Comparison of ENCODE assay signal across 34 cellular contexts in genomic region chr3:56110886-56111285, GRCh38.
"Had no signal": no experiment of that assay in that cellular context is flagged by ENCODE, and none has a peak within 500 bp of the region (broad histone marks: within the 10 kb centered on the region; RNA-seq: fewer than 3 reads in every experiment).

No MANE protein-coding gene starts in this region.

- H3K27ac ChIP-seq: brain microvascular endothelial cell, epithelial cell of prostate, esophagus squamous epithelium, gastrocnemius medialis, neutrophil, ovary, psoas muscle, sigmoid colon, stomach, thyroid gland, upper lobe of left lung, vagina had no signal

- ATAC-seq: activated CD8-positive, alpha-beta T cell treated with anti-CD3 and anti-CD28 coated beads for 36 hours; activated T-cell treated with anti-CD3 and anti-CD28 coated beads, Interleukin-2, amount 50 U/mL, for 4 hours; activated T-helper 17 cell treated with anti-CD3 and anti-CD28 coated beads, Interleukin-2, amount 50 U/mL, for 72 hours; gastrocnemius medialis; left colon; naive thymus-derived CD8-positive, alpha-beta T cell; psoas muscle; stimulated activated naive B cell treated with anti-CD40 and anti-IgM and Interleukin-4, amounts not matched to agents 10 μg/mL and 1 μg/mL and 100 μg/mL, for 72 hours had no signal

- H3K4me1 Mint-ChIP-seq: activated T-helper 17 cell treated with anti-CD3 and anti-CD28 coated beads, Interleukin-2, amount 50 U/mL, for 72 hours; immature natural killer cell; naive thymus-derived CD8-positive, alpha-beta T cell; stimulated activated naive B cell treated with anti-CD40 and anti-IgM and Interleukin-4, amounts not matched to agents 10 μg/mL and 1 μg/mL and 100 μg/mL, for 72 hours had no signal

- H3K4me3 ChIP-seq: esophagus squamous epithelium, gastrocnemius medialis, ovary, psoas muscle, sigmoid colon, smooth muscle cell, stomach, thyroid gland, upper lobe of left lung, vagina had no signal

- H3K4me1 ChIP-seq: gastrocnemius medialis, psoas muscle, sigmoid colon, stomach, upper lobe of left lung had no signal

- H3K27me3 Mint-ChIP-seq: activated CD8-positive, alpha-beta T cell treated with anti-CD3 and anti-CD28 coated beads for 36 hours; stimulated activated naive B cell treated with anti-CD40 and anti-IgM and Interleukin-4, amounts not matched to agents 10 μg/mL and 1 μg/mL and 100 μg/mL, for 72 hours had no signal

- H3K36me3 ChIP-seq: brain microvascular endothelial cell, esophagus squamous epithelium, gastrocnemius medialis, neutrophil, ovary, sigmoid colon, stomach, thyroid gland, upper lobe of left lung, vagina had no signal

- DNase-seq: activated CD4-positive, alpha-beta T cell treated with anti-CD3 and anti-CD28 coated beads for 1 hour; activated CD4-positive, alpha-beta T cell treated with anti-CD3 and anti-CD28 coated beads, Interleukin-2, amount 50 U/mL, for 1 hour; activated CD8-positive, alpha-beta T cell treated with anti-CD3 and anti-CD28 coated beads for 36 hours; activated gamma-delta T cell treated with Interleukin-2 at 50 U/mL for 16 hours; activated naive CD4-positive, alpha-beta T cell treated with anti-CD3 and anti-CD28 coated beads, Interleukin-2, amount 50 U/mL, for 16 hours; activated T-cell treated with anti-CD3 and anti-CD28 coated beads, Interleukin-2, amount 50 U/mL, for 4 hours; amniotic stem cell; brain microvascular endothelial cell; caudate nucleus; effector CD4-positive, alpha-beta T cell; esophagus squamous epithelium; gastrocnemius medialis; glutamatergic neuron; immature natural killer cell; kidney; left colon; midbrain; naive thymus-derived CD8-positive, alpha-beta T cell; ovary; psoas muscle; sigmoid colon; stimulated activated CD4-positive, alpha-beta T cell treated with anti-CD3 and anti-CD28 coated beads, Interleukin-15, amount 100 ng/mL, for 24 hours; stimulated activated CD4-positive, alpha-beta T cell treated with anti-CD3 and anti-CD28 coated beads, Interleukin-2, amount 100 ng/mL, for 24 hours; stimulated activated naive B cell treated with anti-CD40 and anti-IgM and Interleukin-4, amounts not matched to agents 10 μg/mL and 1 μg/mL and 100 μg/mL, for 72 hours; stomach; T-helper 2 cell; thyroid gland; upper lobe of left lung had no signal

- H3K27ac Mint-ChIP-seq: activated CD8-positive, alpha-beta T cell treated with anti-CD3 and anti-CD28 coated beads for 36 hours; activated T-helper 17 cell treated with anti-CD3 and anti-CD28 coated beads, Interleukin-2, amount 50 U/mL, for 72 hours; dendritic cell treated with granulocyte-macrophage colony-stimulating factor and Interleukin-4, amounts not matched to agents 40 ng/mL and 50 ng/mL, for 4 days; immature natural killer cell; naive thymus-derived CD8-positive, alpha-beta T cell; stimulated activated naive B cell treated with anti-CD40 and anti-IgM and Interleukin-4, amounts not matched to agents 10 μg/mL and 1 μg/mL and 100 μg/mL, for 72 hours had no signal

- H3K36me3 Mint-ChIP-seq: immature natural killer cell; naive thymus-derived CD8-positive, alpha-beta T cell; stimulated activated naive B cell treated with anti-CD40 and anti-IgM and Interleukin-4, amounts not matched to agents 10 μg/mL and 1 μg/mL and 100 μg/mL, for 72 hours had no signal

- H3K4me3 Mint-ChIP-seq: activated CD8-positive, alpha-beta T cell treated with anti-CD3 and anti-CD28 coated beads for 36 hours; activated T-cell treated with anti-CD3 and anti-CD28 coated beads, Interleukin-2, amount 50 U/mL, for 4 hours; activated T-helper 17 cell treated with anti-CD3 and anti-CD28 coated beads, Interleukin-2, amount 50 U/mL, for 72 hours; dendritic cell treated with granulocyte-macrophage colony-stimulating factor and Interleukin-4, amounts not matched to agents 40 ng/mL and 50 ng/mL, for 4 days; immature natural killer cell; naive thymus-derived CD8-positive, alpha-beta T cell; stimulated activated naive B cell treated with anti-CD40 and anti-IgM and Interleukin-4, amounts not matched to agents 10 μg/mL and 1 μg/mL and 100 μg/mL, for 72 hours had no signal

- H3K27me3 ChIP-seq: brain microvascular endothelial cell, esophagus squamous epithelium, gastrocnemius medialis, neutrophil, ovary, sigmoid colon, stomach, thyroid gland, upper lobe of left lung, vagina had no signal

- H3K4me2 ChIP-seq: smooth muscle cell had no signal

- H3K9me3 ChIP-seq: gastrocnemius medialis, neutrophil, ovary, psoas muscle, thyroid gland, vagina had no signal
